ENCODE assay signal across 1 cellular context in the genomic region with DNA sequence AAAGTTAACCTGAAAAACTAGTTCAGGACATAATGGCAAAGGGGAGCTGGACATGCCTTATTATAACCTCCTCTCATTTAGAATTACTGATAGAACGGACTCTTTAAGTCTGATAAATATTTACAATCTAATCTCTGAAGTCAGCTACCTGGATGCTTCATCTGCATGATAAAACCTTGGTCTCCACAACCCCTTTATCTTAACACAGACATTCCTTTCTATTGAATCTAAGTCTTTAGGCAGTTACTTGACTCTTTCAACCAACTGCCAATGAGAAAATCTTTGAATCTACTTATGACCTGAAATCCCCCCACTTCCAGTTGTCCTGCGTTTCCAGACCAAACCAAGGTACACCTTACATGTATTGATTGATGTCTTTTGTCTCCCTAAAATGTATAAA.
TF ChIP-seq lines count a peak whose summit lies in the region.

No MANE protein-coding gene starts in this region.

TF ChIP-seq in H1, 55 proteins besides CTCF, POLR2A, EP300 and RAD21 (continued from another document):
- TF ChIP-seq, protein P1, sequence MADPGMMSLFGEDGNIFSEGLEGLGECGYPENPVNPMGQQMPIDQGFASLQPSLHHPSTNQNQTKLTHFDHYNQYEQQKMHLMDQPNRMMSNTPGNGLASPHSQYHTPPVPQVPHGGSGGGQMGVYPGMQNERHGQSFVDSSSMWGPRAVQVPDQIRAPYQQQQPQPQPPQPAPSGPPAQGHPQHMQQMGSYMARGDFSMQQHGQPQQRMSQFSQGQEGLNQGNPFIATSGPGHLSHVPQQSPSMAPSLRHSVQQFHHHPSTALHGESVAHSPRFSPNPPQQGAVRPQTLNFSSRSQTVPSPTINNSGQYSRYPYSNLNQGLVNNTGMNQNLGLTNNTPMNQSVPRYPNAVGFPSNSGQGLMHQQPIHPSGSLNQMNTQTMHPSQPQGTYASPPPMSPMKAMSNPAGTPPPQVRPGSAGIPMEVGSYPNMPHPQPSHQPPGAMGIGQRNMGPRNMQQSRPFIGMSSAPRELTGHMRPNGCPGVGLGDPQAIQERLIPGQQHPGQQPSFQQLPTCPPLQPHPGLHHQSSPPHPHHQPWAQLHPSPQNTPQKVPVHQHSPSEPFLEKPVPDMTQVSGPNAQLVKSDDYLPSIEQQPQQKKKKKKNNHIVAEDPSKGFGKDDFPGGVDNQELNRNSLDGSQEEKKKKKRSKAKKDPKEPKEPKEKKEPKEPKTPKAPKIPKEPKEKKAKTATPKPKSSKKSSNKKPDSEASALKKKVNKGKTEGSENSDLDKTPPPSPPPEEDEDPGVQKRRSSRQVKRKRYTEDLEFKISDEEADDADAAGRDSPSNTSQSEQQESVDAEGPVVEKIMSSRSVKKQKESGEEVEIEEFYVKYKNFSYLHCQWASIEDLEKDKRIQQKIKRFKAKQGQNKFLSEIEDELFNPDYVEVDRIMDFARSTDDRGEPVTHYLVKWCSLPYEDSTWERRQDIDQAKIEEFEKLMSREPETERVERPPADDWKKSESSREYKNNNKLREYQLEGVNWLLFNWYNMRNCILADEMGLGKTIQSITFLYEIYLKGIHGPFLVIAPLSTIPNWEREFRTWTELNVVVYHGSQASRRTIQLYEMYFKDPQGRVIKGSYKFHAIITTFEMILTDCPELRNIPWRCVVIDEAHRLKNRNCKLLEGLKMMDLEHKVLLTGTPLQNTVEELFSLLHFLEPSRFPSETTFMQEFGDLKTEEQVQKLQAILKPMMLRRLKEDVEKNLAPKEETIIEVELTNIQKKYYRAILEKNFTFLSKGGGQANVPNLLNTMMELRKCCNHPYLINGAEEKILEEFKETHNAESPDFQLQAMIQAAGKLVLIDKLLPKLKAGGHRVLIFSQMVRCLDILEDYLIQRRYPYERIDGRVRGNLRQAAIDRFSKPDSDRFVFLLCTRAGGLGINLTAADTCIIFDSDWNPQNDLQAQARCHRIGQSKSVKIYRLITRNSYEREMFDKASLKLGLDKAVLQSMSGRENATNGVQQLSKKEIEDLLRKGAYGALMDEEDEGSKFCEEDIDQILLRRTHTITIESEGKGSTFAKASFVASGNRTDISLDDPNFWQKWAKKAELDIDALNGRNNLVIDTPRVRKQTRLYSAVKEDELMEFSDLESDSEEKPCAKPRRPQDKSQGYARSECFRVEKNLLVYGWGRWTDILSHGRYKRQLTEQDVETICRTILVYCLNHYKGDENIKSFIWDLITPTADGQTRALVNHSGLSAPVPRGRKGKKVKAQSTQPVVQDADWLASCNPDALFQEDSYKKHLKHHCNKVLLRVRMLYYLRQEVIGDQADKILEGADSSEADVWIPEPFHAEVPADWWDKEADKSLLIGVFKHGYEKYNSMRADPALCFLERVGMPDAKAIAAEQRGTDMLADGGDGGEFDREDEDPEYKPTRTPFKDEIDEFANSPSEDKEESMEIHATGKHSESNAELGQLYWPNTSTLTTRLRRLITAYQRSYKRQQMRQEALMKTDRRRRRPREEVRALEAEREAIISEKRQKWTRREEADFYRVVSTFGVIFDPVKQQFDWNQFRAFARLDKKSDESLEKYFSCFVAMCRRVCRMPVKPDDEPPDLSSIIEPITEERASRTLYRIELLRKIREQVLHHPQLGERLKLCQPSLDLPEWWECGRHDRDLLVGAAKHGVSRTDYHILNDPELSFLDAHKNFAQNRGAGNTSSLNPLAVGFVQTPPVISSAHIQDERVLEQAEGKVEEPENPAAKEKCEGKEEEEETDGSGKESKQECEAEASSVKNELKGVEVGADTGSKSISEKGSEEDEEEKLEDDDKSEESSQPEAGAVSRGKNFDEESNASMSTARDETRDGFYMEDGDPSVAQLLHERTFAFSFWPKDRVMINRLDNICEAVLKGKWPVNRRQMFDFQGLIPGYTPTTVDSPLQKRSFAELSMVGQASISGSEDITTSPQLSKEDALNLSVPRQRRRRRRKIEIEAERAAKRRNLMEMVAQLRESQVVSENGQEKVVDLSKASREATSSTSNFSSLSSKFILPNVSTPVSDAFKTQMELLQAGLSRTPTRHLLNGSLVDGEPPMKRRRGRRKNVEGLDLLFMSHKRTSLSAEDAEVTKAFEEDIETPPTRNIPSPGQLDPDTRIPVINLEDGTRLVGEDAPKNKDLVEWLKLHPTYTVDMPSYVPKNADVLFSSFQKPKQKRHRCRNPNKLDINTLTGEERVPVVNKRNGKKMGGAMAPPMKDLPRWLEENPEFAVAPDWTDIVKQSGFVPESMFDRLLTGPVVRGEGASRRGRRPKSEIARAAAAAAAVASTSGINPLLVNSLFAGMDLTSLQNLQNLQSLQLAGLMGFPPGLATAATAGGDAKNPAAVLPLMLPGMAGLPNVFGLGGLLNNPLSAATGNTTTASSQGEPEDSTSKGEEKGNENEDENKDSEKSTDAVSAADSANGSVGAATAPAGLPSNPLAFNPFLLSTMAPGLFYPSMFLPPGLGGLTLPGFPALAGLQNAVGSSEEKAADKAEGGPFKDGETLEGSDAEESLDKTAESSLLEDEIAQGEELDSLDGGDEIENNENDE (IDR thresholded peaks at IDR 0.05; ENCODE audit: insufficient replicate concordance, low read length): peak; percentile 67
